12 cellular contexts compared by ENCODE assay signal in the genomic region with DNA sequence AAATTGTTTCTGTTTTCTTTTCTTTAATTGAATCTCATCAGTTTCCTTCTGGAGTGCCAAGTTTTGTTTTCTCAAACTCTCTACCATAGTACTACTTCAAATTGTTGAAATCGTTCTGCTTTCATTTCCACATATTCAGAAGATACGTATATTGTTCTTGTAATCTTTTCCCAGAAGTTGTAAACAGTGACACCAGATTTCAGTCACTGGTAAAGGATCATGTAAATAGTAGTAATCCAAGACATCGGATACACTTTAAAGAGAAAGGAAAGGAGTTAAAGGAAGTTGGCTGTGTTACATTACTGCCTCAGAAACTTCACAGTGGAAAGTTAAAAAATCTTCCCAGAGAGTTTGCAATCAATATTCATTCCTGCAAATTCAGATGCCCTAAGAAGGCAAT.
DNase-seq lines count a peak whose midpoint lies in the region; ATAC-seq and TF ChIP-seq lines count a peak whose summit lies in the region.
"Had no signal": no experiment of that assay in that cellular context is flagged by ENCODE, and none has a peak within 500 bp of the region (broad histone marks: within the 10 kb centered on the region; RNA-seq: fewer than 3 reads in every experiment).

No MANE protein-coding gene starts in this region.

- DNase-seq in heart right ventricle (no peak), cardiac septum (ENCODE audit: low spot score) (no peak), endodermal cell (no peak), DMS 273 treated with DMSO at 0.1 percent for 48 hours (lab: John Stamatoyannopoulos, UW) (no peak), NCI-H2196 (lab: John Stamatoyannopoulos, UW; ENCODE audit: unreplicated experiment) (no peak)
- no peak for DNase-seq in stimulated activated naive CD8-positive, alpha-beta T cell treated with anti-CD3 and anti-CD28 coated beads, Interleukin-15, amount 100 ng/mL, for 72 hours
- DNase-seq: foreskin melanocyte, mammary epithelial cell, T-helper 2 cell had no signal

- peak overlapping the region in 9 of 10 donors; percentile 27 to 88 (median 76) for H3K27ac ChIP-seq in heart right ventricle
- H3K27ac ChIP-seq in endodermal cell (ENCODE audit: low read depth, low read length): no peak overlapping the region
- peak overlapping the region; percentile 16 for H3K27ac ChIP-seq in urinary bladder (ENCODE audit: low read depth)

- peaks cover 0 to 13% (median 0%) of the 10 kb centered on the region in 9 donors for H3K36me3 ChIP-seq in heart right ventricle
- H3K36me3 ChIP-seq in endodermal cell (ENCODE audit: control insufficient read depth, insufficient read depth, low read length): no peaks in the 10 kb centered on the region
- no peaks in the 10 kb centered on the region for H3K36me3 ChIP-seq in urinary bladder (ENCODE audit: insufficient read depth)
- H3K36me3 ChIP-seq: ascending aorta had no signal

- no peaks in the 10 kb centered on the region for H3K27me3 Mint-ChIP-seq in endodermal cell (ENCODE audit: insufficient read depth)
- no peaks in the 10 kb centered on the region for H3K27me3 Mint-ChIP-seq in nephron (ENCODE audit: low read depth)
- no peaks in the 10 kb centered on the region for H3K27me3 Mint-ChIP-seq in stimulated activated naive CD8-positive, alpha-beta T cell treated with anti-CD3 and anti-CD28 coated beads, Interleukin-15, amount 100 ng/mL, for 72 hours

- H3K4me3 ChIP-seq in heart right ventricle (peak overlapping the region in 5 of 10 donors; percentile 2 to 30 (median 9)), endodermal cell (ENCODE audit: low read length) (no peak overlapping the region), urinary bladder (ENCODE audit: low read depth, low read length) (no peak overlapping the region)

- H3K36me3 Mint-ChIP-seq in endodermal cell (ENCODE audit: low read depth) (no peaks in the 10 kb centered on the region), nephron (ENCODE audit: low read depth) (peaks cover 20% of the 10 kb centered on the region)

- H3K27me3 ChIP-seq in heart right ventricle (no peaks in the 10 kb centered on the region), endodermal cell (ENCODE audit: control insufficient read depth, insufficient read depth, low read length, poor library complexity, severe bottlenecking) (peaks cover 5% of the 10 kb centered on the region)
- H3K27me3 ChIP-seq: ascending aorta had no signal

- H3K9me3 ChIP-seq in heart right ventricle (no peaks in the 10 kb centered on the region), endodermal cell (ENCODE audit: control insufficient read depth, low read length) (no peaks in the 10 kb centered on the region)
- H3K9me3 ChIP-seq: ascending aorta had no signal

- H3K4me3 Mint-ChIP-seq in endodermal cell (no peak overlapping the region), nephron (peak overlapping the region in 2 of 3 experiments; percentile 32 to 62)
- no peak overlapping the region for H3K4me3 Mint-ChIP-seq in stimulated activated naive CD8-positive, alpha-beta T cell treated with anti-CD3 and anti-CD28 coated beads, Interleukin-15, amount 100 ng/mL, for 72 hours

- WGBS in heart right ventricle, 2 donors: 32 to 42% methylated on average over 3 of the region's 3 CpGs
- WGBS in endodermal cell (ENCODE audit: insufficient coverage in 1 of 2, insufficient read length in 1 of 2), 2 experiments: 80 to 86% methylated on average over 1 to 3 of the region's 3 CpGs
- WGBS in urinary bladder: 13% methylated on average over 3 of the region's 3 CpGs

- H3K27ac Mint-ChIP-seq in endodermal cell: peak overlapping the region; percentile 63
- H3K27ac Mint-ChIP-seq in nephron: peak overlapping the region; percentile 77 to 94 (median 90)
- H3K27ac Mint-ChIP-seq in stimulated activated naive CD8-positive, alpha-beta T cell treated with anti-CD3 and anti-CD28 coated beads, Interleukin-15, amount 100 ng/mL, for 72 hours: peak overlapping the region in 1 of 2 donors; percentile 27

- H3K4me1 ChIP-seq in heart right ventricle (peaks cover 15 to 88% (median 81%) of the 10 kb centered on the region in 9 donors), endodermal cell (ENCODE audit: control insufficient read depth, insufficient read depth, low read length) (peaks cover 8% of the 10 kb centered on the region), urinary bladder (ENCODE audit: insufficient read depth) (peaks cover 2% of the 10 kb centered on the region)

- H3K9ac ChIP-seq in endodermal cell (ENCODE audit: extremely low read depth, low read length, poor library complexity, severe bottlenecking): no peak overlapping the region

- H3K4me1 Mint-ChIP-seq in endodermal cell (peaks cover 35% of the 10 kb centered on the region), nephron (peaks cover 77% of the 10 kb centered on the region)
- peaks cover 7% of the 10 kb centered on the region for H3K4me1 Mint-ChIP-seq in stimulated activated naive CD8-positive, alpha-beta T cell treated with anti-CD3 and anti-CD28 coated beads, Interleukin-15, amount 100 ng/mL, for 72 hours

- H3K9me3 Mint-ChIP-seq in endodermal cell (no peaks in the 10 kb centered on the region), nephron (no peaks in the 10 kb centered on the region)
- peaks cover 0 to 3% of the 10 kb centered on the region in 2 donors for H3K9me3 Mint-ChIP-seq in stimulated activated naive CD8-positive, alpha-beta T cell treated with anti-CD3 and anti-CD28 coated beads, Interleukin-15, amount 100 ng/mL, for 72 hours

- intact Hi-C loops in heart right ventricle (cut with DNase I) (loop anchor here in 2 of 10 donors (5.0 kb wide), 2 partner anchors 50 to 65 kb away; partner anchors contain the start of gene RGL1 (in 1 of the 2)), cardiac septum (cut with DNase I) (loop anchor here (5.0 kb wide), 1 partner anchor 65 kb away; the partner anchor contains the start of gene RGL1)

- TF ChIP-seq CTCF in heart right ventricle (IDR thresholded peaks at IDR 0.05) (no peak), endodermal cell (conservative IDR thresholded peaks at IDR 0.05) (no peak), nephron (IDR thresholded peaks at IDR 0.05; ENCODE audit: unreplicated experiment in 3 of 3) (no peak)

- peak in 2 of 8 donors; percentile 28 to 32 for ATAC-seq in heart right ventricle
- no peak for ATAC-seq in stimulated activated naive CD8-positive, alpha-beta T cell treated with anti-CD3 and anti-CD28 coated beads, Interleukin-15, amount 100 ng/mL, for 72 hours

Comparison
In these comparisons a context has a peak if more than half of its experiments do, and no peak if none do; other contexts are left out.
1. H3K4me3 Mint-ChIP-seq: peak in nephron (2 of 3); none in endodermal cell (single experiment) and stimulated activated naive CD8-positive, alpha-beta T cell treated with anti-CD3 and anti-CD28 coated beads, Interleukin-15, amount 100 ng/mL, for 72 hours (0 of 2).